2 cellular contexts compared by ENCODE assay signal in the genomic region with DNA sequence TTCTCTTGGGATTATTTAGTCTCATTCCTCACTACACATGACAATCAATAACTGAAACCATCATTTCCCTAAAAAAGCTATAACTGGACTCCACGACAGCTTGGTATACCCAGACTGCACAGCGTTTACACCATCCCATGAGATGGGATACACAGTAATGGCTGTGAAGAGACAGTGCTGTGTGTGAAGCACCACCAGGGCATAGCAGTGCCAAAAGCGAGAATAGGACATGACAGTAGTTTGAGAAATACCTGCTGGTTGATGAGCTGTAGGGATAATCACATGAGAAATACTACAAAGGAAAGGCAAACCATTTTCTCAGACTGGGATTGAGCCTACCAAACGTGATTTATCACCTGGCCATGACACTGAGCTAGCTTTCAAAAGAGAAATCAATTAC.
TF ChIP-seq lines count a peak whose summit lies in the region.

No MANE protein-coding gene starts in this region.

TF ChIP-seq in GM23338, 12 proteins besides CTCF, POLR2A, EP300 and RAD21 (continued from another document):
- TF ChIP-seq, protein P1, sequence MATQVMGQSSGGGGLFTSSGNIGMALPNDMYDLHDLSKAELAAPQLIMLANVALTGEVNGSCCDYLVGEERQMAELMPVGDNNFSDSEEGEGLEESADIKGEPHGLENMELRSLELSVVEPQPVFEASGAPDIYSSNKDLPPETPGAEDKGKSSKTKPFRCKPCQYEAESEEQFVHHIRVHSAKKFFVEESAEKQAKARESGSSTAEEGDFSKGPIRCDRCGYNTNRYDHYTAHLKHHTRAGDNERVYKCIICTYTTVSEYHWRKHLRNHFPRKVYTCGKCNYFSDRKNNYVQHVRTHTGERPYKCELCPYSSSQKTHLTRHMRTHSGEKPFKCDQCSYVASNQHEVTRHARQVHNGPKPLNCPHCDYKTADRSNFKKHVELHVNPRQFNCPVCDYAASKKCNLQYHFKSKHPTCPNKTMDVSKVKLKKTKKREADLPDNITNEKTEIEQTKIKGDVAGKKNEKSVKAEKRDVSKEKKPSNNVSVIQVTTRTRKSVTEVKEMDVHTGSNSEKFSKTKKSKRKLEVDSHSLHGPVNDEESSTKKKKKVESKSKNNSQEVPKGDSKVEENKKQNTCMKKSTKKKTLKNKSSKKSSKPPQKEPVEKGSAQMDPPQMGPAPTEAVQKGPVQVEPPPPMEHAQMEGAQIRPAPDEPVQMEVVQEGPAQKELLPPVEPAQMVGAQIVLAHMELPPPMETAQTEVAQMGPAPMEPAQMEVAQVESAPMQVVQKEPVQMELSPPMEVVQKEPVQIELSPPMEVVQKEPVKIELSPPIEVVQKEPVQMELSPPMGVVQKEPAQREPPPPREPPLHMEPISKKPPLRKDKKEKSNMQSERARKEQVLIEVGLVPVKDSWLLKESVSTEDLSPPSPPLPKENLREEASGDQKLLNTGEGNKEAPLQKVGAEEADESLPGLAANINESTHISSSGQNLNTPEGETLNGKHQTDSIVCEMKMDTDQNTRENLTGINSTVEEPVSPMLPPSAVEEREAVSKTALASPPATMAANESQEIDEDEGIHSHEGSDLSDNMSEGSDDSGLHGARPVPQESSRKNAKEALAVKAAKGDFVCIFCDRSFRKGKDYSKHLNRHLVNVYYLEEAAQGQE (IDR thresholded peaks at IDR 0.05; ENCODE audit: unreplicated experiment), result no peak
- TF ChIP-seq CREB1 (CRISPR knock-in tag; IDR thresholded peaks at IDR 0.05; ENCODE audit: low read depth), result no peak
- no peak for TF ChIP-seq NANOG (IDR thresholded peaks at IDR 0.05; ENCODE audit: borderline replicate concordance)
- TF ChIP-seq ZNF114 (CRISPR knock-in tag; IDR thresholded peaks at IDR 0.05), result no peak
- TF ChIP-seq, protein P2, sequence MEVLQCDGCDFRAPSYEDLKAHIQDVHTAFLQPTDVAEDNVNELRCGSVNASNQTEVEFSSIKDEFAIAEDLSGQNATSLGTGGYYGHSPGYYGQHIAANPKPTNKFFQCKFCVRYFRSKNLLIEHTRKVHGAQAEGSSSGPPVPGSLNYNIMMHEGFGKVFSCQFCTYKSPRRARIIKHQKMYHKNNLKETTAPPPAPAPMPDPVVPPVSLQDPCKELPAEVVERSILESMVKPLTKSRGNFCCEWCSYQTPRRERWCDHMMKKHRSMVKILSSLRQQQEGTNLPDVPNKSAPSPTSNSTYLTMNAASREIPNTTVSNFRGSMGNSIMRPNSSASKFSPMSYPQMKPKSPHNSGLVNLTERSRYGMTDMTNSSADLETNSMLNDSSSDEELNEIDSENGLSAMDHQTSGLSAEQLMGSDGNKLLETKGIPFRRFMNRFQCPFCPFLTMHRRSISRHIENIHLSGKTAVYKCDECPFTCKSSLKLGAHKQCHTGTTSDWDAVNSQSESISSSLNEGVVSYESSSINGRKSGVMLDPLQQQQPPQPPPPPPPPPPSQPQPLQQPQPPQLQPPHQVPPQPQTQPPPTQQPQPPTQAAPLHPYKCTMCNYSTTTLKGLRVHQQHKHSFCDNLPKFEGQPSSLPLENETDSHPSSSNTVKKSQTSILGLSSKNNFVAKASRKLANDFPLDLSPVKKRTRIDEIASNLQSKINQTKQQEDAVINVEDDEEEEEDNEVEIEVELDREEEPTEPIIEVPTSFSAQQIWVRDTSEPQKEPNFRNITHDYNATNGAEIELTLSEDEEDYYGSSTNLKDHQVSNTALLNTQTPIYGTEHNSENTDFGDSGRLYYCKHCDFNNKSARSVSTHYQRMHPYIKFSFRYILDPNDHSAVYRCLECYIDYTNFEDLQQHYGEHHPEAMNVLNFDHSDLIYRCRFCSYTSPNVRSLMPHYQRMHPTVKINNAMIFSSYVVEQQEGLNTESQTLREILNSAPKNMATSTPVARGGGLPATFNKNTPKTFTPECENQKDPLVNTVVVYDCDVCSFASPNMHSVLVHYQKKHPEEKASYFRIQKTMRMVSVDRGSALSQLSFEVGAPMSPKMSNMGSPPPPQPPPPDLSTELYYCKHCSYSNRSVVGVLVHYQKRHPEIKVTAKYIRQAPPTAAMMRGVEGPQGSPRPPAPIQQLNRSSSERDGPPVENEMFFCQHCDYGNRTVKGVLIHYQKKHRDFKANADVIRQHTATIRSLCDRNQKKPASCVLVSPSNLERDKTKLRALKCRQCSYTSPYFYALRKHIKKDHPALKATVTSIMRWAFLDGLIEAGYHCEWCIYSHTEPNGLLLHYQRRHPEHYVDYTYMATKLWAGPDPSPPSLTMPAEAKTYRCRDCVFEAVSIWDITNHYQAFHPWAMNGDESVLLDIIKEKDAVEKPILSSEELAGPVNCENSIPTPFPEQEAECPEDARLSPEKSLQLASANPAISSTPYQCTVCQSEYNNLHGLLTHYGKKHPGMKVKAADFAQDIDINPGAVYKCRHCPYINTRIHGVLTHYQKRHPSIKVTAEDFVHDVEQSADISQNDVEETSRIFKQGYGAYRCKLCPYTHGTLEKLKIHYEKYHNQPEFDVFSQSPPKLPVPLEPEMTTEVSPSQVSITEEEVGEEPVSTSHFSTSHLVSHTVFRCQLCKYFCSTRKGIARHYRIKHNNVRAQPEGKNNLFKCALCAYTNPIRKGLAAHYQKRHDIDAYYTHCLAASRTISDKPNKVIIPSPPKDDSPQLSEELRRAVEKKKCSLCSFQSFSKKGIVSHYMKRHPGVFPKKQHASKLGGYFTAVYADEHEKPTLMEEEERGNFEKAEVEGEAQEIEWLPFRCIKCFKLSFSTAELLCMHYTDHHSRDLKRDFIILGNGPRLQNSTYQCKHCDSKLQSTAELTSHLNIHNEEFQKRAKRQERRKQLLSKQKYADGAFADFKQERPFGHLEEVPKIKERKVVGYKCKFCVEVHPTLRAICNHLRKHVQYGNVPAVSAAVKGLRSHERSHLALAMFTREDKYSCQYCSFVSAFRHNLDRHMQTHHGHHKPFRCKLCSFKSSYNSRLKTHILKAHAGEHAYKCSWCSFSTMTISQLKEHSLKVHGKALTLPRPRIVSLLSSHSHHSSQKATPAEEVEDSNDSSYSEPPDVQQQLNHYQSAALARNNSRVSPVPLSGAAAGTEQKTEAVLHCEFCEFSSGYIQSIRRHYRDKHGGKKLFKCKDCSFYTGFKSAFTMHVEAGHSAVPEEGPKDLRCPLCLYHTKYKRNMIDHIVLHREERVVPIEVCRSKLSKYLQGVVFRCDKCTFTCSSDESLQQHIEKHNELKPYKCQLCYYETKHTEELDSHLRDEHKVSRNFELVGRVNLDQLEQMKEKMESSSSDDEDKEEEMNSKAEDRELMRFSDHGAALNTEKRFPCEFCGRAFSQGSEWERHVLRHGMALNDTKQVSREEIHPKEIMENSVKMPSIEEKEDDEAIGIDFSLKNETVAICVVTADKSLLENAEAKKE (CRISPR knock-in tag; IDR thresholded peaks at IDR 0.05), result no peak
- no peak for TF ChIP-seq EZH2 (IDR thresholded peaks at IDR 0.05; ENCODE audit: low read depth, unreplicated experiment)
- TF ChIP-seq, protein P3, sequence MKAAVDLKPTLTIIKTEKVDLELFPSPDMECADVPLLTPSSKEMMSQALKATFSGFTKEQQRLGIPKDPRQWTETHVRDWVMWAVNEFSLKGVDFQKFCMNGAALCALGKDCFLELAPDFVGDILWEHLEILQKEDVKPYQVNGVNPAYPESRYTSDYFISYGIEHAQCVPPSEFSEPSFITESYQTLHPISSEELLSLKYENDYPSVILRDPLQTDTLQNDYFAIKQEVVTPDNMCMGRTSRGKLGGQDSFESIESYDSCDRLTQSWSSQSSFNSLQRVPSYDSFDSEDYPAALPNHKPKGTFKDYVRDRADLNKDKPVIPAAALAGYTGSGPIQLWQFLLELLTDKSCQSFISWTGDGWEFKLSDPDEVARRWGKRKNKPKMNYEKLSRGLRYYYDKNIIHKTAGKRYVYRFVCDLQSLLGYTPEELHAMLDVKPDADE (IDR thresholded peaks at IDR 0.05), result no peak
- TF ChIP-seq EZH2phosphoT487 (IDR thresholded peaks at IDR 0.05; ENCODE audit: unreplicated experiment), result no peak
- TF ChIP-seq JUNB (IDR thresholded peaks at IDR 0.05; ENCODE audit: unreplicated experiment), result no peak

TF ChIP-seq in WTC11, 78 proteins besides CTCF, POLR2A, EP300 and RAD21 (continued from another document):
- TF ChIP-seq ZNF232 (CRISPR knock-in tag; IDR thresholded peaks at IDR 0.05) (no peak), NR2C2 (CRISPR knock-in tag; IDR thresholded peaks at IDR 0.05) (no peak)
- TF ChIP-seq, protein P4, sequence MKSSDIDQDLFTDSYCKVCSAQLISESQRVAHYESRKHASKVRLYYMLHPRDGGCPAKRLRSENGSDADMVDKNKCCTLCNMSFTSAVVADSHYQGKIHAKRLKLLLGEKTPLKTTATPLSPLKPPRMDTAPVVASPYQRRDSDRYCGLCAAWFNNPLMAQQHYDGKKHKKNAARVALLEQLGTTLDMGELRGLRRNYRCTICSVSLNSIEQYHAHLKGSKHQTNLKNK (CRISPR knock-in tag; IDR thresholded peaks at IDR 0.05), result no peak
- TF ChIP-seq, protein P5, sequence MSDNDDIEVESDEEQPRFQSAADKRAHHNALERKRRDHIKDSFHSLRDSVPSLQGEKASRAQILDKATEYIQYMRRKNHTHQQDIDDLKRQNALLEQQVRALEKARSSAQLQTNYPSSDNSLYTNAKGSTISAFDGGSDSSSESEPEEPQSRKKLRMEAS (CRISPR knock-in tag; IDR thresholded peaks at IDR 0.05), result no peak
